ENCODE assay signal across 30 cellular contexts in the genomic region with DNA sequence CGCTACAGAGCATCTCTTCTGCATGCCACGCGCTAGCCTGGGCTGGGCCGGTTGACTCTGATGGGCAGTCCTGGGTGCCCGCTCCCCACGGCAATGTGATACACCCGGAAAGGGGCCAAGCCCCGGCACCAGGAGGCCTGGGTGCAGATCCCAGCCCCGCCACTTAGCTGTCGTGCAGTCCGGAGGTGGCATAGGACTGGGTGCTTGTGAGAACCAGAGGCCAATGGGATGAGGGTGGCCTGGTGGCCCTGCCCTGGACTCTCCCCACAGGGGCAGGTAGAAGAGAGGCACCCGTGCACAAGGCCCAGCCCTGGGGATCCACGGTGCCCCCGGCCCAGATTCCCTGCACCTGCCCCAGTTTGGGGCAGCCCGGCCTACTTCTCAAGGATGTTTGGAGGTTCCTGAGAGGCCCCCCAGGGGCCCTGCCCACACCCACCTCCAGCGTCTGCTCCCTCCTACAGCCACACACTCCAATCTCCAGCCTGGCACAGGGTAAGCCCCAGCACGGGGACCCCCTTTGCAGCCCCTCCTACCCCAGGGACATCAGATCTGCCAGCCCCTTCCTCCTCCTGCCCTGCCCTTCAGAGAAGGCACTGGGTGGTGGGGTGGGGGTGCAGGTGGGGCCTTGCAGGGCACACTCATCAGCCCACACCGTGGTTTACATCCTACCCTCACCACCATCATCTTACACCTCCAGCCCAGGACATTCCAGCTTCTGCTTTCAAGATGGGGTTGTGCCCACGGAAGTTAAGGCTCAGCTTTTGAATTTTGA.
"Had no signal": no experiment of that assay in that cellular context is flagged by ENCODE, and none has a peak within 500 bp of the region (broad histone marks: within the 10 kb centered on the region; RNA-seq: fewer than 3 reads in every experiment).

No MANE protein-coding gene starts in this region.

- H3K9me3 ChIP-seq: colonic mucosa, esophagus squamous epithelium, heart right ventricle, mucosa of descending colon, prostate gland, right atrium auricular region, thoracic aorta, tibial nerve, upper lobe of left lung, uterus had no signal

- H3K36me3 Mint-ChIP-seq: mesothelial cell of epicardium; naive B cell; natural killer cell treated with Interleukin-12 subunit alpha and Interleukin-12 subunit beta and Interleukin-15 and Interleukin-18, amount 100 ng/mL, for 72 hours had no signal

- H3K4me1 ChIP-seq: colonic mucosa, prostate gland had no signal

- H3K9me3 Mint-ChIP-seq: dendritic cell treated with granulocyte-macrophage colony-stimulating factor and Interleukin-4, amounts not matched to agents 40 ng/mL and 50 ng/mL, for 4 days; mesothelial cell of epicardium; naive B cell; natural killer cell treated with Interleukin-12 subunit alpha and Interleukin-12 subunit beta and Interleukin-15 and Interleukin-18, amount 100 ng/mL, for 72 hours; neural crest cell had no signal

- H3K27ac Mint-ChIP-seq: dendritic cell treated with granulocyte-macrophage colony-stimulating factor and Interleukin-4, amounts not matched to agents 40 ng/mL and 50 ng/mL, for 4 days; mesothelial cell of epicardium; natural killer cell treated with Interleukin-12 subunit alpha and Interleukin-12 subunit beta and Interleukin-15 and Interleukin-18, amount 100 ng/mL, for 72 hours had no signal

- H3K27ac ChIP-seq: colonic mucosa, esophagus squamous epithelium, heart right ventricle, prostate gland, right atrium auricular region, thoracic aorta, tibial nerve, upper lobe of left lung, uterus had no signal

- H3K27me3 ChIP-seq: colonic mucosa, right atrium auricular region, upper lobe of left lung, uterus had no signal

- DNase-seq: colonic mucosa; effector CD8-positive, alpha-beta T cell; erythroblast; esophagus squamous epithelium; foreskin melanocyte; glutamatergic neuron; heart right ventricle; hypothalamus; left ventricle myocardium superior; mesenchymal stem cell; mucosa of descending colon; naive B cell; stimulated activated CD4-positive, alpha-beta T cell treated with anti-CD3 and anti-CD28 coated beads, Interleukin-12 subunit alpha, Interleukin-12 subunit beta, amount 100 ng/mL, for 4 hours; stimulated activated CD4-positive, alpha-beta T cell treated with anti-CD3 and anti-CD28 coated beads, Interleukin-1b, Interleukin-23, amount 100 ng/mL, for 48 hours; stimulated activated CD4-positive, alpha-beta T cell treated with anti-CD3 and anti-CD28 coated beads, Interleukin-4, amount 100 ng/mL, for 1 hour; stimulated activated CD8-positive, alpha-beta memory T cell treated with anti-CD3 and anti-CD28 coated beads, Interleukin-4, amount 100 ng/mL, for 48 hours; stimulated activated naive CD4-positive, alpha-beta T cell treated with Interleukin-2 at 50 U/mL for 16 hours; uterus had no signal

- H3K4me3 ChIP-seq: colonic mucosa, esophagus squamous epithelium, heart right ventricle, lung, mucosa of descending colon, prostate gland, right atrium auricular region, smooth muscle cell, thoracic aorta, tibial nerve, upper lobe of left lung, uterus had no signal

- H3K4me3 Mint-ChIP-seq: dendritic cell treated with granulocyte-macrophage colony-stimulating factor and Interleukin-4, amounts not matched to agents 40 ng/mL and 50 ng/mL, for 4 days; mesothelial cell of epicardium; natural killer cell treated with Interleukin-12 subunit alpha and Interleukin-12 subunit beta and Interleukin-15 and Interleukin-18, amount 100 ng/mL, for 72 hours; neural crest cell had no signal

- H3K36me3 ChIP-seq: colonic mucosa, esophagus squamous epithelium, heart right ventricle, prostate gland, right atrium auricular region, thoracic aorta, tibial nerve, upper lobe of left lung, uterus had no signal

- ATAC-seq: heart right ventricle; left ventricle myocardium superior; mucosa of descending colon; natural killer cell treated with Interleukin-12 subunit alpha and Interleukin-12 subunit beta and Interleukin-15 and Interleukin-18, amount 100 ng/mL, for 72 hours; sciatic nerve had no signal

- H3K4me1 Mint-ChIP-seq: naive B cell had no signal
